1 cellular context compared by ENCODE assay signal in the genomic region with DNA sequence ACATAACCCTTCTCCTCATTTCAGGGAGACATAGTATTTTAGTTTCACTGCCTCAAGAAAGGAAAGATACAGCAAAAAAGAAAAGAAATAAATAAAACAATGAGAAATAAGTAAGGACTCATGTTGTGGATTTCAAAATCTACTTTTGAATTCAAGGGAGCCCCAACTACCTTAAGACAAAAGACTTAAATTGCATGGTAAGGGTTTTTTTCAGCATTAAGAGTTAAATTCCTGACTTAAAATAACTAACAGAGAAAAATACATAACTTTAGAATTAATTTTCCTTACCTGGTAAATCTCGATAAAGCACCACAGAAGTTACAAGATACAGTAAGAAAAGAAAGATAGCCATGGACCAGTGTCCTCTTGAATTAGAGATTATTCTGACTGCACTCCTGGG.
TF ChIP-seq lines count a peak whose summit lies in the region.

No MANE protein-coding gene starts in this region.

TF ChIP-seq in SK-N-SH, 30 proteins besides CTCF, POLR2A, EP300 and RAD21 (continued from another document):
- TF ChIP-seq, protein P1, sequence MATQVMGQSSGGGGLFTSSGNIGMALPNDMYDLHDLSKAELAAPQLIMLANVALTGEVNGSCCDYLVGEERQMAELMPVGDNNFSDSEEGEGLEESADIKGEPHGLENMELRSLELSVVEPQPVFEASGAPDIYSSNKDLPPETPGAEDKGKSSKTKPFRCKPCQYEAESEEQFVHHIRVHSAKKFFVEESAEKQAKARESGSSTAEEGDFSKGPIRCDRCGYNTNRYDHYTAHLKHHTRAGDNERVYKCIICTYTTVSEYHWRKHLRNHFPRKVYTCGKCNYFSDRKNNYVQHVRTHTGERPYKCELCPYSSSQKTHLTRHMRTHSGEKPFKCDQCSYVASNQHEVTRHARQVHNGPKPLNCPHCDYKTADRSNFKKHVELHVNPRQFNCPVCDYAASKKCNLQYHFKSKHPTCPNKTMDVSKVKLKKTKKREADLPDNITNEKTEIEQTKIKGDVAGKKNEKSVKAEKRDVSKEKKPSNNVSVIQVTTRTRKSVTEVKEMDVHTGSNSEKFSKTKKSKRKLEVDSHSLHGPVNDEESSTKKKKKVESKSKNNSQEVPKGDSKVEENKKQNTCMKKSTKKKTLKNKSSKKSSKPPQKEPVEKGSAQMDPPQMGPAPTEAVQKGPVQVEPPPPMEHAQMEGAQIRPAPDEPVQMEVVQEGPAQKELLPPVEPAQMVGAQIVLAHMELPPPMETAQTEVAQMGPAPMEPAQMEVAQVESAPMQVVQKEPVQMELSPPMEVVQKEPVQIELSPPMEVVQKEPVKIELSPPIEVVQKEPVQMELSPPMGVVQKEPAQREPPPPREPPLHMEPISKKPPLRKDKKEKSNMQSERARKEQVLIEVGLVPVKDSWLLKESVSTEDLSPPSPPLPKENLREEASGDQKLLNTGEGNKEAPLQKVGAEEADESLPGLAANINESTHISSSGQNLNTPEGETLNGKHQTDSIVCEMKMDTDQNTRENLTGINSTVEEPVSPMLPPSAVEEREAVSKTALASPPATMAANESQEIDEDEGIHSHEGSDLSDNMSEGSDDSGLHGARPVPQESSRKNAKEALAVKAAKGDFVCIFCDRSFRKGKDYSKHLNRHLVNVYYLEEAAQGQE (IDR thresholded peaks at IDR 0.05; ENCODE audit: low read depth, low read length): no peak
- TF ChIP-seq YY1 (IDR thresholded peaks at IDR 0.05; ENCODE audit: low read depth) (no peak), SMC3 (IDR thresholded peaks at IDR 0.05; ENCODE audit: low read depth, low read length) (no peak), MXI1 (IDR thresholded peaks at IDR 0.05; ENCODE audit: low read depth, low read length) (no peak), USF1 (IDR thresholded peaks at IDR 0.05; ENCODE audit: borderline replicate concordance, low read depth) (no peak), FOXM1 (IDR thresholded peaks at IDR 0.05; ENCODE audit: low read depth) (no peak), ELF1 (IDR thresholded peaks at IDR 0.05) (no peak), FOXJ3 (CRISPR knock-in tag; IDR thresholded peaks at IDR 0.05) (no peak), RFX5 (IDR thresholded peaks at IDR 0.05; ENCODE audit: low read length) (no peak), MEF2A (IDR thresholded peaks at IDR 0.05; ENCODE audit: borderline replicate concordance, low read depth) (no peak), PBX3 (IDR thresholded peaks at IDR 0.05) (no peak), RCOR1 (IDR thresholded peaks at IDR 0.05; ENCODE audit: low read length) (no peak), POLR2AphosphoS5 (IDR thresholded peaks at IDR 0.05; ENCODE audit: low read depth, low read length) (no peak), IRF3 (IDR thresholded peaks at IDR 0.05; ENCODE audit: low read depth, low read length) (no peak), NRF1 (IDR thresholded peaks at IDR 0.05; ENCODE audit: low read depth, low read length) (no peak)
- TF ChIP-seq, protein P2, sequence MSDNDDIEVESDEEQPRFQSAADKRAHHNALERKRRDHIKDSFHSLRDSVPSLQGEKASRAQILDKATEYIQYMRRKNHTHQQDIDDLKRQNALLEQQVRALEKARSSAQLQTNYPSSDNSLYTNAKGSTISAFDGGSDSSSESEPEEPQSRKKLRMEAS (IDR thresholded peaks at IDR 0.05; ENCODE audit: low read depth): no peak
